9 cellular contexts compared by ENCODE assay signal in genomic region chrX:112761239-112762207, GRCh38.
A peak's percentile ranks its signal among the peaks of the same experiment; 100 is the strongest.
DNase-seq lines count a peak whose midpoint lies in the region; ATAC-seq and TF ChIP-seq lines count a peak whose summit lies in the region.
"Had no signal": no experiment of that assay in that cellular context is flagged by ENCODE, and none has a peak within 500 bp of the region (broad histone marks: within the 10 kb centered on the region; RNA-seq: fewer than 3 reads in every experiment).

No MANE protein-coding gene starts in this region.

- TF ChIP-seq POLR2A in ovary (IDR thresholded peaks at IDR 0.05) = no peak

- H3K9me3 ChIP-seq in MG63 (no peaks in the 10 kb centered on the region), ovary (no peaks in the 10 kb centered on the region)

- 65 to 72% (median 68%) methylated on average over 7 of the region's 7 CpGs for WGBS in ovary, 3 donors

- intact Hi-C loops in ovary (cut with DNase I) = no loop called here

- H3K27ac ChIP-seq in ovary = no peak overlapping the region

- peaks cover 1% of the 10 kb centered on the region for H3K4me1 ChIP-seq in ovary (ENCODE audit: insufficient read depth)

- no peaks in the 10 kb centered on the region for H3K36me3 Mint-ChIP-seq in endothelial cell (ENCODE audit: low read depth, unreplicated experiment)

- no peak for TF ChIP-seq EP300 in ovary (IDR thresholded peaks at IDR 0.05)

- H3K27me3 ChIP-seq in MG63 = no peaks in the 10 kb centered on the region
- H3K27me3 ChIP-seq in ovary = no peaks in the 10 kb centered on the region

- H3K4me3 Mint-ChIP-seq in endothelial cell (ENCODE audit: unreplicated experiment) = no peak overlapping the region
- H3K4me3 Mint-ChIP-seq: activated naive CD8-positive, alpha-beta T cell treated with anti-CD3 and anti-CD28 coated beads, Interleukin-2, amount 50 U/mL, for 24 hours had no signal

- H3K27me3 Mint-ChIP-seq in endothelial cell (ENCODE audit: unreplicated experiment) = peaks cover 3% of the 10 kb centered on the region
- H3K27me3 Mint-ChIP-seq: activated naive CD8-positive, alpha-beta T cell treated with anti-CD3 and anti-CD28 coated beads, Interleukin-2, amount 50 U/mL, for 24 hours had no signal

- no peak overlapping the region for H3K4me3 ChIP-seq in MG63
- H3K4me3 ChIP-seq in ovary = no peak overlapping the region

- ATAC-seq in GM18867 (IDR thresholded peaks at IDR 0.05; ENCODE audit: unreplicated experiment) = peak; percentile 95
- ATAC-seq in GM21619 (IDR thresholded peaks at IDR 0.05; ENCODE audit: unreplicated experiment) = peak; percentile 83
- ATAC-seq in HG03342 (IDR thresholded peaks at IDR 0.05; ENCODE audit: unreplicated experiment) = peak; percentile 87
- ATAC-seq: activated naive CD8-positive, alpha-beta T cell treated with anti-CD3 and anti-CD28 coated beads, Interleukin-2, amount 50 U/mL, for 24 hours had no signal

- H3K4me1 Mint-ChIP-seq in endothelial cell (ENCODE audit: unreplicated experiment) = no peaks in the 10 kb centered on the region
- H3K4me1 Mint-ChIP-seq: activated naive CD8-positive, alpha-beta T cell treated with anti-CD3 and anti-CD28 coated beads, Interleukin-2, amount 50 U/mL, for 24 hours had no signal

- H3K27ac Mint-ChIP-seq in endothelial cell (ENCODE audit: unreplicated experiment) = no peak overlapping the region
- H3K27ac Mint-ChIP-seq: activated naive CD8-positive, alpha-beta T cell treated with anti-CD3 and anti-CD28 coated beads, Interleukin-2, amount 50 U/mL, for 24 hours had no signal

- DNase-seq in medulla oblongata (ENCODE audit: extremely low spot score) (peak; percentile 43), MG63 (no peak), ovary (no peak), 8988T (no peak), endothelial cell (ENCODE audit: low spot score) (no peak)
- DNase-seq: activated naive CD8-positive, alpha-beta T cell treated with anti-CD3 and anti-CD28 coated beads, Interleukin-2, amount 50 U/mL, for 24 hours had no signal

- H3K9me3 Mint-ChIP-seq in endothelial cell (ENCODE audit: unreplicated experiment) = no peaks in the 10 kb centered on the region
- H3K9me3 Mint-ChIP-seq: activated naive CD8-positive, alpha-beta T cell treated with anti-CD3 and anti-CD28 coated beads, Interleukin-2, amount 50 U/mL, for 24 hours had no signal

- H3K36me3 ChIP-seq in MG63 (no peaks in the 10 kb centered on the region), ovary (no peaks in the 10 kb centered on the region)

- TF ChIP-seq CTCF in ovary (IDR thresholded peaks at IDR 0.05) (no peak), endothelial cell (IDR thresholded peaks at IDR 0.05; ENCODE audit: unreplicated experiment) (no peak)
